Comparison of ENCODE assay signal across 8 cellular contexts in the genomic region with DNA sequence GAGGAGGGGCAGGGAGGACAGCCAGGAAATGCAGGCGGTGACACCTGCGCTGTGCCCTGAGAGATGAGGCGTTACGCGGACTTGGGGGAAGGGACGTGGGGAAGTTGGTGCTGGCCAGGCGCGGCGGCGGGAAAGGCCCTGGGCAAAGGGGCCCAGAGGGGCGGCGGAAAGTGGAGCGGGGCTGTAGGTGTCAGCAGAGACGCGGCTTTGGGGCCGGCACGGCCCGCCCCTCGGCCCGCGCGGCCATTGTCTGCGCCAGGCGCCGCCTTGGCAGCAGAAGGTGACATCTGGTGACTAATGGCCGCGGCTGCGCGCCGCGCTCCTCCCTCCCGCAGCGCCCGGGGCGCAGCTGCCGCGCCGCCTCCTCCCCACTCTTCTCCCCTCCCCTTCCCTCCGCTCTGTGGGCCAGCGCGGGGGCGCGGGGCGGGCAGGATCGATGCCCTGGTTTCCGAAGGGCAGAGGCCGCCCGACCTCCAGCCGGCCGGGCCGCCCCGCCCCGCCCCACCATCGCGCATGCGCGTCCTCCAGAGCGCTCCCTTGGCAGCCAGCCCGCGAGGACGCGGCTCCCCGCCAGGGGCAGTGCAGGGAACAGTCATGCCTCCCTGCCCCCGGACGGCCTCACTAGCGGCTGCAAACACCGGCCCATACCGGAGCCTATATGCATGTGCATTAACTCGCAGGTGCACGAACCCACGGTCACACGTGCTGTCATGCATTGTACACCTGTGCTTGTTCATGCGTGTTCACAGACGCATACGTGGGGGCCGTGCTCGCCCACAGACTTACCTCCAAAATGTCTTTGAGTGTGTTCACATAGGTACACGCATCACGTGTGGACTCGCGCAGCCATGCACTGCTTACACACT.
DNase-seq lines count a peak whose midpoint lies in the region; ATAC-seq and TF ChIP-seq lines count a peak whose summit lies in the region.

No MANE protein-coding gene starts in this region.

- DNase-seq in GM13976 (ENCODE audit: low spot score) (peak; percentile 97), NCI-H1436 (lab: John Stamatoyannopoulos, UW) (peak; percentile 90), SW480 (ENCODE audit: low spot score) (peak; percentile 91), amniotic epithelial cell (ENCODE audit: low read depth) (peak; percentile 82), left ventricle myocardium superior (peak; percentile 98), pulmonary artery endothelial cell (ENCODE audit: low read depth, low spot score) (peak; percentile 63), uterus (peak; percentile 86 to 96)

- peak overlapping the region; percentile 17 to 53 for H3K4me3 ChIP-seq in uterus

- TF ChIP-seq CTCF in GM13976 (IDR thresholded peaks at IDR 0.05; ENCODE audit: borderline replicate concordance, control extremely low read depth, extremely low read depth, insufficient read depth, missing control alignments) (peak; percentile 74), uterus (IDR thresholded peaks at IDR 0.05) (peak; percentile 26 to 93 (median 69))

- H3K9me3 ChIP-seq in uterus: no peaks in the 10 kb centered on the region

- H3K27ac ChIP-seq in uterus: peak overlapping the region; percentile 69 to 87

- intact Hi-C loops in left ventricle myocardium superior (cut with micrococcal nuclease) (no loop called here), uterus (cut with DNase I; ENCODE audit: low total_unique reads) (loop anchor here (5.0 to 10.0 kb wide), 2 partner anchors 669 to 892 kb away; no protein-coding TSS in a partner anchor)

- H3K4me1 ChIP-seq in uterus: no peaks in the 10 kb centered on the region

- TF ChIP-seq POLR2A in uterus (IDR thresholded peaks at IDR 0.05): peak; percentile 32 to 81

- H3K27me3 ChIP-seq in uterus: no peaks in the 10 kb centered on the region

- peak; percentile 86 for ATAC-seq in HG02852 (IDR thresholded peaks at IDR 0.05; ENCODE audit: unreplicated experiment)
- peak; percentile 97 for ATAC-seq in left ventricle myocardium superior

- no peaks in the 10 kb centered on the region for H3K36me3 ChIP-seq in uterus

- in situ Hi-C loops in GM13976 (cut with MboI; ENCODE audit: low sequenced_read_pairs, unreplicated experiment): no loop called here

Comparison
In these comparisons a context has a peak if more than half of its experiments do, and no peak if none do; other contexts are left out.
1. Peak in every context shown above with its lines: DNase-seq, ATAC-seq, H3K4me3 ChIP-seq and H3K27ac ChIP-seq.